Comparison of ENCODE assay signal across 14 cellular contexts in genomic region chr20:54122189-54122588, GRCh38. TPM values are rescaled to one million over a fixed set of nuclear protein-coding genes. Genes with fewer than 3 reads are reported as not detected.
DNase-seq lines count a peak whose midpoint lies in the region; ATAC-seq and TF ChIP-seq lines count a peak whose summit lies in the region.
"Had no signal": no experiment of that assay in that cellular context is flagged by ENCODE, and none has a peak within 500 bp of the region (broad histone marks: within the 10 kb centered on the region; RNA-seq: fewer than 3 reads in every experiment).

No MANE protein-coding gene starts in this region.

- H3K9me3 ChIP-seq in PC-9 (ENCODE audit: insufficient read depth, low read depth) (no peaks in the 10 kb centered on the region), vagina (no peaks in the 10 kb centered on the region), right cardiac atrium (ENCODE audit: control insufficient read depth, low read length) (no peaks in the 10 kb centered on the region)

- H3K36me3 ChIP-seq in PC-9 (ENCODE audit: low read depth): no peaks in the 10 kb centered on the region
- H3K36me3 ChIP-seq in vagina: no peaks in the 10 kb centered on the region

- ATAC-seq in right cardiac atrium: no peak
- ATAC-seq: activated T-helper 17 cell treated with anti-CD3 and anti-CD28 coated beads, Interleukin-2, amount 50 U/mL, for 72 hours had no signal

- H3K79me2 ChIP-seq in PC-9 (ENCODE audit: low read depth): no peaks in the 10 kb centered on the region

- H2AFZ ChIP-seq in PC-9: no peak overlapping the region

- H3K27me3 ChIP-seq in PC-9 (ENCODE audit: insufficient read depth, low read depth) (no peaks in the 10 kb centered on the region), vagina (no peaks in the 10 kb centered on the region), right cardiac atrium (ENCODE audit: control insufficient read depth, insufficient read depth) (no peaks in the 10 kb centered on the region)

- peak overlapping the region; percentile 69 for H3K4me2 ChIP-seq in PC-9

- no peaks in the 10 kb centered on the region for H4K20me1 ChIP-seq in PC-9 (ENCODE audit: insufficient read depth)

- DNase-seq in NOMO-1 treated with DMSO at 0.1 percent for 48 hours (lab: John Stamatoyannopoulos, UW; ENCODE audit: unreplicated experiment): peak; percentile 16
- DNase-seq in NOMO-1 treated with dmso at 0.1 percent for 144 hours (lab: John Stamatoyannopoulos, UW; ENCODE audit: unreplicated experiment): no peak
- DNase-seq in PC-9: peak in 1 of 2 experiments; percentile 79
- peak; percentile 56 for DNase-seq in fibroblast of peridontal ligament (ENCODE audit: extremely low read depth)
- no peak for DNase-seq in vagina (ENCODE audit: extremely low spot score in 2 of 2)
- DNase-seq in right cardiac atrium: no peak
- no peak for DNase-seq in NCI-H1048 (lab: John Stamatoyannopoulos, UW)
- no peak for DNase-seq in DMS 273 (lab: John Stamatoyannopoulos, UW; ENCODE audit: unreplicated experiment)
- DNase-seq: KG1; SIG-M5; stimulated activated CD4-positive, alpha-beta T cell treated with anti-CD3 and anti-CD28 coated beads, Interleukin-12 subunit alpha, Interleukin-12 subunit beta, amount 100 ng/mL, for 4 hours; stimulated activated naive CD4-positive, alpha-beta T cell had no signal

- CTCF ChIA-PET in PC-9 (lab: Charles Lee): interaction anchor here (1.6 kb wide), 1 partner anchor 46 kb away, joined by 3 read pairs; no protein-coding TSS in a partner anchor

- POLR2A ChIA-PET in PC-9 (lab: Charles Lee; ENCODE audit: unreplicated experiment): no interaction called here

- no TSS peak for BruUV-seq in PC-9 (replicated peaks; lab: Mats Ljungman, UMichigan)

- H3K4me1 ChIP-seq in PC-9 (replicated peaks; ENCODE audit: insufficient read depth): peaks cover 67% of the 10 kb centered on the region
- H3K4me1 ChIP-seq in vagina: peaks cover 35% of the 10 kb centered on the region
- H3K4me1 ChIP-seq in right cardiac atrium (ENCODE audit: control insufficient read depth, insufficient read depth, low read length): no peaks in the 10 kb centered on the region

- peak overlapping the region; percentile 99 for H3K27ac ChIP-seq in PC-9
- peak overlapping the region; percentile 85 for H3K27ac ChIP-seq in vagina
- H3K27ac ChIP-seq in right cardiac atrium (ENCODE audit: low read length): no peak overlapping the region
- H3K27ac ChIP-seq: 22Rv1 had no signal

- WGBS in right cardiac atrium: 85% methylated on average over 1 of the region's 1 CpG

- no peak for TF ChIP-seq POLR2A in vagina (IDR thresholded peaks at IDR 0.05)

- 0 out of 2 replicates have a peak, but pooled peaks cover 3% of the 10 kb centered on the region for H3K9me2 ChIP-seq in PC-9 (ENCODE audit: insufficient read depth)

- H3K4me3 ChIP-seq in PC-9 (no peak overlapping the region), vagina (no peak overlapping the region), right cardiac atrium (ENCODE audit: low read length) (no peak overlapping the region)

- TF ChIP-seq CTCF in PC-9 (conservative IDR thresholded peaks at IDR 0.05): no peak
- TF ChIP-seq CTCF in vagina (IDR thresholded peaks at IDR 0.05): no peak

- intact Hi-C loops in PC-9 (cut with micrococcal nuclease; ENCODE audit: unreplicated experiment): loop anchor here (5.0 kb wide), 2 partner anchors 135 to 385 kb away; no protein-coding TSS in a partner anchor
- intact Hi-C loops in vagina (cut with DNase I): no loop called here
- intact Hi-C loops in right cardiac atrium (cut with DNase I): no loop called here

- H3F3A ChIP-seq in PC-9 (ENCODE audit: insufficient read depth, low read depth): peaks cover 51% of the 10 kb centered on the region

RNA-seq across cellular contexts. Expression of gene CYP24A1, which starts 51.6 kb away (rescaled TPM):
- 2.7 and 4.9 TPM in 2 replicates for total RNA-seq in PC-9 (2021)
- total RNA-seq in vagina: 5.9 TPM
- not detected for total RNA-seq in right cardiac atrium
- not detected for polyA plus RNA-seq in right cardiac atrium

RNA-seq across cellular contexts. Expression of gene BCAS1, which starts 51.8 kb away (rescaled TPM):
- total RNA-seq in PC-9 (2021) (3.9 and 4.0 TPM in 2 replicates), vagina (2.7 TPM), right cardiac atrium (under 1 TPM in 1 of 4 donors, not detected in 3; 0.18 TPM)
- polyA plus RNA-seq in right cardiac atrium: 0.18 TPM

Comparison
In these comparisons a context has a peak if more than half of its experiments do, and no peak if none do; other contexts are left out.
1. DNase-seq: peak in NOMO-1 treated with DMSO at 0.1 percent for 48 hours (single experiment) and fibroblast of peridontal ligament (single experiment); none in NOMO-1 treated with dmso at 0.1 percent for 144 hours (single experiment), vagina (0 of 2), right cardiac atrium (0 of 3), NCI-H1048 (single experiment) and DMS 273 (single experiment).